ENCODE assay signal across 9 cellular contexts in genomic region chr5:131671994-131672655, GRCh38. TPM values are rescaled to one million over a fixed set of nuclear protein-coding genes. Genes with fewer than 3 reads are reported as not detected.
DNase-seq lines count a peak whose midpoint lies in the region; ATAC-seq, FAIRE-seq and TF ChIP-seq lines count a peak whose summit lies in the region.
"Had no signal": no experiment of that assay in that cellular context is flagged by ENCODE, and none has a peak within 500 bp of the region (broad histone marks: within the 10 kb centered on the region; RNA-seq: fewer than 3 reads in every experiment).

No MANE protein-coding gene starts in this region.

- H3K27ac ChIP-seq in A549 (peak overlapping the region in 1 of 2 experiments; percentile 14; a peak in 2 of 6 replicates), esophagus squamous epithelium (peak overlapping the region; percentile 40 to 77 (median 72)), muscle layer of duodenum (ENCODE audit: low read length) (peak overlapping the region; percentile 91)
- no peak overlapping the region for H3K27ac ChIP-seq in effector memory CD4-positive, alpha-beta T cell (ENCODE audit: insufficient read depth, low read length, poor library complexity, severe bottlenecking)

- peak overlapping the region; percentile 20; the same call in 2 of the 3 replicates for H3K4me2 ChIP-seq in A549

- no peak for FAIRE-seq in A549 (lab: Jason Lieb, UNC)

- intact Hi-C loops in esophagus squamous epithelium (cut with DNase I), result no loop called here

- WGBS in A549 (ENCODE audit: missing lambda C conversion rate), result 30% methylated on average over 2 of the region's 2 CpGs
- 29 to 35% methylated on average over 2 of the region's 2 CpGs for WGBS in esophagus squamous epithelium, 2 donors

- peaks cover 72% of the 10 kb centered on the region for H3K36me3 ChIP-seq in MG63
- H3K36me3 ChIP-seq in esophagus squamous epithelium, result peaks cover 8 to 89% (median 12%) of the 10 kb centered on the region in 3 donors
- H3K36me3 ChIP-seq in muscle layer of duodenum (ENCODE audit: control insufficient read depth in 1 of 2, insufficient read depth in 2 of 2, low read length in 2 of 2), result peaks cover 18 to 23% of the 10 kb centered on the region in 2 donors
- peaks cover 29% of the 10 kb centered on the region for H3K36me3 ChIP-seq in effector memory CD4-positive, alpha-beta T cell (ENCODE audit: control insufficient read depth, insufficient read depth, low read length)

- no peak for TF ChIP-seq POLR2A in A549 (IDR thresholded peaks at IDR 0.05; ENCODE audit: low read length)
- TF ChIP-seq POLR2A in esophagus squamous epithelium (IDR thresholded peaks at IDR 0.05), result no peak

- POLR2A ChIA-PET in A549 (lab: Yijun Ruan, JAX), result interaction anchor here (0.5 kb wide), 1 partner anchor 16 kb away, joined by 7 read pairs; no protein-coding TSS in a partner anchor

- H3K27me3 ChIP-seq in MG63 (no peaks in the 10 kb centered on the region), esophagus squamous epithelium (no peaks in the 10 kb centered on the region), muscle layer of duodenum (ENCODE audit: low read depth, low read length) (no peaks in the 10 kb centered on the region)
- H3K27me3 ChIP-seq in effector memory CD4-positive, alpha-beta T cell (replicated peaks; ENCODE audit: control insufficient read depth, insufficient read depth, low read length, poor library complexity, severe bottlenecking), result no peaks in the 10 kb centered on the region

- H3K4me3 ChIP-seq in A549 (no peak overlapping the region), MG63 (no peak overlapping the region), esophagus squamous epithelium (peak overlapping the region in 1 of 4 donors; percentile 5), muscle layer of duodenum (ENCODE audit: low read depth in 1 of 2, low read length in 2 of 2) (no peak overlapping the region)
- H3K4me3 ChIP-seq in effector memory CD4-positive, alpha-beta T cell (ENCODE audit: insufficient read depth, low read depth, low read length, poor library complexity, severe bottlenecking), result no peak overlapping the region

- peaks cover 11% of the 10 kb centered on the region for H3K4me1 ChIP-seq in A549
- H3K4me1 ChIP-seq in esophagus squamous epithelium, result peaks cover 0 to 29% (median 6%) of the 10 kb centered on the region in 3 donors
- H3K4me1 ChIP-seq in muscle layer of duodenum (ENCODE audit: control insufficient read depth in 1 of 2, insufficient read depth in 2 of 2, low read length in 2 of 2), result peaks cover 6 to 37% of the 10 kb centered on the region in 2 donors
- H3K4me1 ChIP-seq in effector memory CD4-positive, alpha-beta T cell (ENCODE audit: control insufficient read depth, insufficient read depth, low read length, poor library complexity, severe bottlenecking), result no peaks in the 10 kb centered on the region

- TF ChIP-seq RAD21 in A549 (conservative IDR thresholded peaks at IDR 0.05 in 1 of 2, IDR thresholded peaks at IDR 0.05 in 1 of 2), result no peak

- no peaks in the 10 kb centered on the region for H3K9me3 ChIP-seq in A549
- no peaks in the 10 kb centered on the region for H3K9me3 ChIP-seq in MG63
- H3K9me3 ChIP-seq in esophagus squamous epithelium, result no peaks in the 10 kb centered on the region
- H3K9me3 ChIP-seq in muscle layer of duodenum (ENCODE audit: control insufficient read depth in 1 of 2, low read length in 2 of 2), result no peaks in the 10 kb centered on the region
- no peaks in the 10 kb centered on the region for H3K9me3 ChIP-seq in effector memory CD4-positive, alpha-beta T cell (ENCODE audit: control insufficient read depth, low read length)

- peak in 1 of 2 experiments; percentile 43 for DNase-seq in A549 (ENCODE audit: low read depth in 1 of 2, low spot score in 1 of 2)
- peak; percentile 53 for DNase-seq in MG63
- DNase-seq in esophagus squamous epithelium (lab: John Stamatoyannopoulos, UW), result no peak
- DNase-seq in SKM-1 (lab: John Stamatoyannopoulos, UW; ENCODE audit: unreplicated experiment), result no peak
- no peak for DNase-seq in effector memory CD4-positive, alpha-beta T cell
- DNase-seq in stimulated activated CD4-positive, alpha-beta T cell treated with anti-CD3 and anti-CD28 coated beads, Interleukin-4, amount 100 ng/mL, for 24 hours, result no peak
- DNase-seq: activated T-cell treated with anti-CD3 and anti-CD28 coated beads, Interleukin-2, amount 50 U/mL, for 72 hours had no signal

- peak; percentile 71 to 83 for ATAC-seq in A549
- no peak for ATAC-seq in HG03521 (IDR thresholded peaks at IDR 0.05; ENCODE audit: unreplicated experiment)

- CTCF ChIA-PET in A549 (lab: Yijun Ruan, JAX), result interaction anchor here (1.5 to 1.7 kb wide), 2 partner anchors 9 to 83 kb away, joined by 5 read pairs; no protein-coding TSS in a partner anchor

- TF ChIP-seq CTCF in A549 (IDR thresholded peaks at IDR 0.05) (no peak), esophagus squamous epithelium (IDR thresholded peaks at IDR 0.05) (no peak)

- no peak for TF ChIP-seq EP300 in A549 (IDR thresholded peaks at IDR 0.05)

TF ChIP-seq in A549, 52 proteins besides CTCF, POLR2A, EP300 and RAD21:
- no peak for TF ChIP-seq BHLHE40 (IDR thresholded peaks at IDR 0.05; ENCODE audit: low read depth, low read length)
- TF ChIP-seq MAFK (IDR thresholded peaks at IDR 0.05; ENCODE audit: partially characterized antibody), result peak; percentile 6

RNA-seq across cellular contexts. Expression of gene RAPGEF6, which starts 37.1 kb away (rescaled TPM):
- polyA plus RNA-seq in A549 (2011; rRNA removed) (14.1 and 15.2 TPM in 2 replicates), A549 (2017; fragmentation: RNase III; extraction: RNeasy Plus Mini Kit Qiagen cat#74134 plus additional on column Dnase treatment) (5.9 to 6.4 TPM (median 5.9 TPM) in 3 replicates)
- polyA plus RNA-seq in A549 (2012; cell fraction: cytosol; rRNA removed), result 2.3 and 2.4 TPM in 2 replicates
- polyA plus RNA-seq in A549 (2012; cell fraction: nucleus; rRNA removed), result 3.0 and 3.5 TPM in 2 replicates
- polyA minus RNA-seq in A549 (2011; rRNA and poly(A)+ RNA removed), result 31.0 and 34.0 TPM in 2 replicates
- total RNA-seq in MG63 (2014; rRNA removed; shearing (Covaris generic); ENCODE audit: low replicate concordance), result 5.4 and 23.6 TPM in 2 replicates
- 10 to 100 TPM; 10.2 to 26.5 (median 13.7) TPM for total RNA-seq in esophagus squamous epithelium
